23 cellular contexts compared by ENCODE assay signal in the genomic region with DNA sequence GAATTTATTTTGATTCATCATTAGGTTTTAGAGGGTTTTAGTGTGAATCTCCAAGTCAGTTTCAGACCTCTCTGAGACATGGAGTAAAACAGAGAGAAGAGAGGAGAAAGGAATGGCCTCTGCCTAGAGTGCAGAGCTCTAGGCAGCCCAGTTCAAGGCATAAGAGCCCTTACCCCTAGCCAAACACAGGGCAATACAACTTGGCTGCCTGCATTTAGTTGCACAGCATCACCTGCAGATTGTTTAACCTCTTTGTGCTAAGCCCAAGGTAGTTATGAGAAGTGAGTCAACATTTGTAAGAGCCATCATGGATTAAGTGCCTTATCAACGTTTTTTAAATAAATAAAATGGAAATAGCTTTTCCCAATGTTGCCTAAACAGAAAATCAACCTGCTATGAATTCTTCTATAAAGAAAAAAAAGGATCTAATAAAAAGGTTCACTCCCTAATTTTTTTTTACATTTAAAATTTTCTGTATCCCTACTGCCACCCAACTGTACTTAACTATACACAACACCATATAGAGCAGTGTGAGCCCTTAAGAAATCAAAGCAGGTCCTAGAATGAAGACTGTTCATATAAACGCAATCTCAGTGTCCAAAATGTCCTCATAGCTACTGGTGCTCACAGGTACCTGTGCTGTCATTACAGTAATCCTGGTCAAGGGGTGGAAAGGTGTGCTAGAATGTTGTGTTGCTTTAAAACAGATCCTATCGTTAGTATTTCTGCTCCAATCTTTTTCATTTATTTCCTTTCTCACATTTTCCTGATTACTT. TPM values are rescaled to one million over a fixed set of nuclear protein-coding genes. Genes with fewer than 3 reads are reported as not detected.
"Had no signal": no experiment of that assay in that cellular context is flagged by ENCODE, and none has a peak within 500 bp of the region (broad histone marks: within the 10 kb centered on the region; RNA-seq: fewer than 3 reads in every experiment).

No MANE protein-coding gene starts in this region.

- H3K27ac Mint-ChIP-seq: activated CD4-positive, alpha-beta memory T cell treated with anti-CD3 and anti-CD28 coated beads for 36 hours; activated CD4-positive, alpha-beta T cell treated with anti-CD3 and anti-CD28 coated beads for 36 hours; activated T-helper 17 cell treated with anti-CD3 and anti-CD28 coated beads, Interleukin-2, amount 50 U/mL, for 72 hours; brain; nephron progenitor cell; stimulated activated naive CD8-positive, alpha-beta T cell treated with anti-CD3 and anti-CD28 coated beads, Interleukin-15, Interleukin-2, amounts not matched to agents 100 ng/mL and 50 ng/mL, for 24 hours; T-helper 2 cell treated with Interferon-gamma antibody and Interleukin-4, amounts not matched to agents 5 μg/mL and 100 μg/mL, for 36 hours; WTC11 had no signal

- H3K4me1 Mint-ChIP-seq: activated T-helper 17 cell treated with anti-CD3 and anti-CD28 coated beads, Interleukin-2, amount 50 U/mL, for 72 hours; brain; central memory CD8-positive, alpha-beta T cell had no signal

- H3K36me3 Mint-ChIP-seq: activated CD4-positive, alpha-beta memory T cell treated with anti-CD3 and anti-CD28 coated beads for 36 hours; brain; WTC11 had no signal

- H3K4me3 Mint-ChIP-seq: activated CD4-positive, alpha-beta memory T cell treated with anti-CD3 and anti-CD28 coated beads for 36 hours; activated CD4-positive, alpha-beta T cell treated with anti-CD3 and anti-CD28 coated beads for 36 hours; activated T-helper 17 cell treated with anti-CD3 and anti-CD28 coated beads, Interleukin-2, amount 50 U/mL, for 72 hours; central memory CD8-positive, alpha-beta T cell; stimulated activated naive CD8-positive, alpha-beta T cell treated with anti-CD3 and anti-CD28 coated beads, Interleukin-15, Interleukin-2, amounts not matched to agents 100 ng/mL and 50 ng/mL, for 24 hours; T-helper 2 cell treated with Interferon-gamma antibody and Interleukin-4, amounts not matched to agents 5 μg/mL and 100 μg/mL, for 36 hours had no signal

- DNase-seq: activated CD4-positive, alpha-beta memory T cell treated with anti-CD3 and anti-CD28 coated beads for 36 hours; activated CD4-positive, alpha-beta T cell treated with anti-CD3 and anti-CD28 coated beads for 36 hours; activated naive CD4-positive, alpha-beta T cell treated with Interleukin-2 at 50 U/mL for 16 hours; colonic mucosa; foreskin keratinocyte; islet precursor cell; nephron progenitor cell; occipital lobe; transverse colon had no signal

- H3K9me3 Mint-ChIP-seq: activated CD4-positive, alpha-beta memory T cell treated with anti-CD3 and anti-CD28 coated beads for 36 hours; activated T-helper 17 cell treated with anti-CD3 and anti-CD28 coated beads, Interleukin-2, amount 50 U/mL, for 72 hours; nephron progenitor cell; stimulated activated naive CD8-positive, alpha-beta T cell treated with anti-CD3 and anti-CD28 coated beads, Interleukin-15, Interleukin-2, amounts not matched to agents 100 ng/mL and 50 ng/mL, for 24 hours; T-helper 2 cell treated with Interferon-gamma antibody and Interleukin-4, amounts not matched to agents 5 μg/mL and 100 μg/mL, for 36 hours; WTC11 had no signal

RNA-seq across cellular contexts. Expression of gene PF4, which starts 36.0 kb away (rescaled TPM):
- total RNA-seq: activated CD4-positive, alpha-beta memory T cell treated with anti-CD3 and anti-CD28 coated beads for 36 hours; activated CD4-positive, alpha-beta T cell treated with anti-CD3 and anti-CD28 coated beads for 36 hours; activated T-helper 17 cell treated with anti-CD3 and anti-CD28 coated beads, Interleukin-2, amount 50 U/mL, for 72 hours; fibroblast of lung; foreskin keratinocyte; hepatocyte; myocyte; occipital lobe; prostate gland; suprapubic skin; transverse colon had no signal

RNA-seq across cellular contexts. Expression of gene PPBP, which starts 42.1 kb away (rescaled TPM):
- total RNA-seq: activated CD4-positive, alpha-beta memory T cell treated with anti-CD3 and anti-CD28 coated beads for 36 hours; activated CD4-positive, alpha-beta T cell treated with anti-CD3 and anti-CD28 coated beads for 36 hours; activated T-helper 17 cell treated with anti-CD3 and anti-CD28 coated beads, Interleukin-2, amount 50 U/mL, for 72 hours; colonic mucosa; epithelial cell of proximal tubule; fibroblast of lung; foreskin keratinocyte; myocyte; prostate gland; suprapubic skin; transverse colon; WTC11 had no signal

RNA-seq across cellular contexts. Expression of gene CXCL5, which starts 52.6 kb away (rescaled TPM):
- total RNA-seq: activated CD4-positive, alpha-beta memory T cell treated with anti-CD3 and anti-CD28 coated beads for 36 hours; activated CD4-positive, alpha-beta T cell treated with anti-CD3 and anti-CD28 coated beads for 36 hours; activated T-helper 17 cell treated with anti-CD3 and anti-CD28 coated beads, Interleukin-2, amount 50 U/mL, for 72 hours; left lobe of liver; myocyte; right atrium auricular region; suprapubic skin had no signal
